In the genomic region with DNA sequence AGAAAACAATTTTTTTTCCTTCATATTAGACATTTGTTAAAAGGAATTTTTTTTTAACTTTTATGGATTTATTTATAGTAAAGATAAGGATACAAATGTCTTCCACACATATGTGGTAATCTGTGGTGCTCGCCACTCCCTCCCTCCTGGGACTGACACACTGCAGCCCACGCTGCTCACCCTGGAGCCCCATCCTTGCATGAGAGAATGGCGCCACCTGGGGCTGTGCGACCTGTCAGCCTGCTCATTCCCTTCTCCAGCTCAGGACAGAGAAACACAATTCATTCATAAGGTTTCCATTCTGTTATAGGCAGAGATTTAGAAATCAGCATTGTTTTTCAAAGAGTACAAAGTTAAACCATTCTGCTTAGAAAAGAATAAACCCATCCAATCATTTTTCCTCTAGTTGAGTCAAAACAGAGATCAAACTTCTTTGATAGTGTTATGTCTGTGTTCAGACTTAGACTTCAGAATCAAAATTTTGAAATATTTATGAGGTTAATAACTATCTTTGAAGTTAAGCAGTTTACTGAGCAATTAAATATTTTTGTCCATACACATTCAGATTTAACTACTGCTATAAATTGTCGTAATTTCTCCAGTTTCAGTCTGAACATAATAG, we compare ENCODE assay signal across 8 cellular contexts. TPM values are rescaled to one million over a fixed set of nuclear protein-coding genes. Genes with fewer than 3 reads are reported as not detected.
DNase-seq lines count a peak whose midpoint lies in the region; ATAC-seq lines count a peak whose summit lies in the region.

No MANE protein-coding gene starts in this region.

- peaks cover 40% of the 10 kb centered on the region for H3K36me3 Mint-ChIP-seq in activated CD8-positive, alpha-beta memory T cell treated with anti-CD3 and anti-CD28 coated beads, Interleukin-2, amount 10 ng/mL, durations not matched to agents 7 days and 5 days
- H3K36me3 Mint-ChIP-seq in activated naive CD8-positive, alpha-beta T cell treated with anti-CD3 and anti-CD28 coated beads, Interleukin-2, amount 10 ng/mL, durations not matched to agents 7 days and 5 days = peaks cover 29% of the 10 kb centered on the region

- CTCF ChIA-PET in activated CD8-positive, alpha-beta memory T cell treated with anti-CD3 and anti-CD28 coated beads, Interleukin-2, amount 10 ng/mL, durations not matched to agents 7 days and 5 days (lab: Charles Lee) = interaction anchor here (1.0 to 2.6 kb wide), 3 partner anchors 51 to 161 kb away, joined by 3 to 36 read pairs (median 6); no protein-coding TSS in a partner anchor

- peak; percentile 61 for ATAC-seq in activated CD8-positive, alpha-beta memory T cell treated with anti-CD3 and anti-CD28 coated beads, Interleukin-2, amount 10 ng/mL, durations not matched to agents 7 days and 5 days
- peak; percentile 61 for ATAC-seq in activated naive CD8-positive, alpha-beta T cell treated with anti-CD3 and anti-CD28 coated beads, Interleukin-2, amount 10 ng/mL, durations not matched to agents 7 days and 5 days (ENCODE audit: low read depth)

- no peaks in the 10 kb centered on the region for H3K27me3 Mint-ChIP-seq in activated CD8-positive, alpha-beta memory T cell treated with anti-CD3 and anti-CD28 coated beads, Interleukin-2, amount 10 ng/mL, durations not matched to agents 7 days and 5 days
- no peaks in the 10 kb centered on the region for H3K27me3 Mint-ChIP-seq in activated naive CD8-positive, alpha-beta T cell treated with anti-CD3 and anti-CD28 coated beads, Interleukin-2, amount 10 ng/mL, durations not matched to agents 7 days and 5 days

- no peak overlapping the region for H3K4me3 Mint-ChIP-seq in activated CD8-positive, alpha-beta memory T cell treated with anti-CD3 and anti-CD28 coated beads, Interleukin-2, amount 10 ng/mL, durations not matched to agents 7 days and 5 days
- no peak overlapping the region for H3K4me3 Mint-ChIP-seq in activated naive CD8-positive, alpha-beta T cell treated with anti-CD3 and anti-CD28 coated beads, Interleukin-2, amount 10 ng/mL, durations not matched to agents 7 days and 5 days

- DNase-seq in activated CD8-positive, alpha-beta memory T cell treated with anti-CD3 and anti-CD28 coated beads, Interleukin-2, amount 10 ng/mL, durations not matched to agents 7 days and 5 days = peak; percentile 59
- DNase-seq in activated CD8-positive, alpha-beta memory T cell treated with anti-CD3 and anti-CD28 coated beads for 24 hours = no peak
- peak; percentile 32 for DNase-seq in NCI-H226
- peak; percentile 44 for DNase-seq in activated naive CD8-positive, alpha-beta T cell treated with anti-CD3 and anti-CD28 coated beads, Interleukin-2, amount 10 ng/mL, durations not matched to agents 7 days and 5 days
- peak; percentile 45 for DNase-seq in iPS-NIHi11 (ENCODE audit: low spot score)
- peak; percentile 14 to 30 for DNase-seq in stimulated activated CD8-positive, alpha-beta memory T cell treated with anti-CD3 and anti-CD28 coated beads, Interleukin-2, amount 100 ng/mL, for 48 hours (ENCODE audit: low read depth in 2 of 2)
- DNase-seq in SKM-1 treated with dmso at 0.1 percent for 144 hours (lab: John Stamatoyannopoulos, UW; ENCODE audit: unreplicated experiment) = no peak
- DNase-seq in COLO829 (ENCODE audit: low spot score) = no peak

- POLR2A ChIA-PET in activated naive CD8-positive, alpha-beta T cell treated with anti-CD3 and anti-CD28 coated beads, Interleukin-2, amount 10 ng/mL, durations not matched to agents 7 days and 5 days (lab: Charles Lee) = no interaction called here

- no peak overlapping the region for H3K27ac Mint-ChIP-seq in activated CD8-positive, alpha-beta memory T cell treated with anti-CD3 and anti-CD28 coated beads, Interleukin-2, amount 10 ng/mL, durations not matched to agents 7 days and 5 days
- H3K27ac Mint-ChIP-seq in activated naive CD8-positive, alpha-beta T cell treated with anti-CD3 and anti-CD28 coated beads, Interleukin-2, amount 10 ng/mL, durations not matched to agents 7 days and 5 days = no peak overlapping the region

- H3K4me1 Mint-ChIP-seq in activated CD8-positive, alpha-beta memory T cell treated with anti-CD3 and anti-CD28 coated beads, Interleukin-2, amount 10 ng/mL, durations not matched to agents 7 days and 5 days = peaks cover 12% of the 10 kb centered on the region
- peaks cover 8% of the 10 kb centered on the region for H3K4me1 Mint-ChIP-seq in activated naive CD8-positive, alpha-beta T cell treated with anti-CD3 and anti-CD28 coated beads, Interleukin-2, amount 10 ng/mL, durations not matched to agents 7 days and 5 days

- no peaks in the 10 kb centered on the region for H3K9me3 Mint-ChIP-seq in activated CD8-positive, alpha-beta memory T cell treated with anti-CD3 and anti-CD28 coated beads, Interleukin-2, amount 10 ng/mL, durations not matched to agents 7 days and 5 days (ENCODE audit: low read depth)
- no peaks in the 10 kb centered on the region for H3K9me3 Mint-ChIP-seq in activated naive CD8-positive, alpha-beta T cell treated with anti-CD3 and anti-CD28 coated beads, Interleukin-2, amount 10 ng/mL, durations not matched to agents 7 days and 5 days

RNA-seq across cellular contexts. Expression of a gene that starts 42.8 kb away (rescaled TPM):
- 10 to 100 TPM; 88.5 to 93.6 TPM for total RNA-seq in activated CD8-positive, alpha-beta memory T cell treated with anti-CD3 and anti-CD28 coated beads, Interleukin-2, amount 10 ng/mL, durations not matched to agents 7 days and 5 days
- 10 to 100 TPM; 91.2 to 96.8 TPM for total RNA-seq in activated naive CD8-positive, alpha-beta T cell treated with anti-CD3 and anti-CD28 coated beads, Interleukin-2, amount 10 ng/mL, durations not matched to agents 7 days and 5 days

Comparison
In these comparisons a context has a peak if more than half of its experiments do, and no peak if none do; other contexts are left out.
1. DNase-seq: peak in activated CD8-positive, alpha-beta memory T cell treated with anti-CD3 and anti-CD28 coated beads, Interleukin-2, amount 10 ng/mL, durations not matched to agents 7 days and 5 days (single experiment), NCI-H226 (single experiment), activated naive CD8-positive, alpha-beta T cell treated with anti-CD3 and anti-CD28 coated beads, Interleukin-2, amount 10 ng/mL, durations not matched to agents 7 days and 5 days (single experiment), iPS-NIHi11 (single experiment) and stimulated activated CD8-positive, alpha-beta memory T cell treated with anti-CD3 and anti-CD28 coated beads, Interleukin-2, amount 100 ng/mL, for 48 hours (2 of 2); none in activated CD8-positive, alpha-beta memory T cell treated with anti-CD3 and anti-CD28 coated beads for 24 hours (single experiment), SKM-1 treated with dmso at 0.1 percent for 144 hours (single experiment) and COLO829 (single experiment).